7 cellular contexts compared by ENCODE assay signal in genomic region chr1:217089239-217090014, GRCh38.
A peak's percentile ranks its signal among the peaks of the same experiment; 100 is the strongest.
DNase-seq lines count a peak whose midpoint lies in the region; ATAC-seq and TF ChIP-seq lines count a peak whose summit lies in the region.

No MANE protein-coding gene starts in this region.

- H3K36me3 ChIP-seq in heart right ventricle = no peaks in the 10 kb centered on the region

- DNase-seq in LHCN-M2 (ENCODE audit: low read depth) (peak; percentile 45), SW480 (ENCODE audit: low spot score) (peak; percentile 17), heart right ventricle (peak; percentile 30 to 32), progenitor cell of endocrine pancreas (ENCODE audit: low spot score, unreplicated experiment) (peak; percentile 11), NCI-H128 (lab: John Stamatoyannopoulos, UW; ENCODE audit: unreplicated experiment) (no peak)
- DNase-seq in stimulated activated effector memory CD8-positive, alpha-beta T cell treated with anti-CD3 and anti-CD28 coated beads, Interleukin-12 subunit alpha, Interleukin-12 subunit beta, amount 100 ng/mL, for 72 hours (ENCODE audit: low spot score in 2 of 2) = no peak

- no peaks in the 10 kb centered on the region for H3K9me3 Mint-ChIP-seq in progenitor cell of endocrine pancreas (ENCODE audit: low read depth)
- no peaks in the 10 kb centered on the region for H3K9me3 Mint-ChIP-seq in stimulated activated effector memory CD8-positive, alpha-beta T cell treated with anti-CD3 and anti-CD28 coated beads, Interleukin-12 subunit alpha, Interleukin-12 subunit beta, amount 100 ng/mL, for 72 hours

- intact Hi-C loops in heart right ventricle (cut with DNase I) = loop anchor here in 3 of 10 donors (5.0 to 10.0 kb wide), 2 partner anchors 48 to 335 kb away; no protein-coding TSS in a partner anchor

- TF ChIP-seq CTCF in heart right ventricle (IDR thresholded peaks at IDR 0.05) = no peak
- no peak for TF ChIP-seq CTCF in progenitor cell of endocrine pancreas (IDR thresholded peaks at IDR 0.05; ENCODE audit: unreplicated experiment)

- peak overlapping the region; percentile 72 for H3K4me3 Mint-ChIP-seq in progenitor cell of endocrine pancreas (ENCODE audit: low read depth)
- no peak overlapping the region for H3K4me3 Mint-ChIP-seq in stimulated activated effector memory CD8-positive, alpha-beta T cell treated with anti-CD3 and anti-CD28 coated beads, Interleukin-12 subunit alpha, Interleukin-12 subunit beta, amount 100 ng/mL, for 72 hours

- peak overlapping the region; percentile 33 to 66 (median 51) for H3K4me3 ChIP-seq in heart right ventricle

- peaks cover 14% of the 10 kb centered on the region for H3K4me1 Mint-ChIP-seq in progenitor cell of endocrine pancreas (ENCODE audit: low read depth)
- no peaks in the 10 kb centered on the region for H3K4me1 Mint-ChIP-seq in stimulated activated effector memory CD8-positive, alpha-beta T cell treated with anti-CD3 and anti-CD28 coated beads, Interleukin-12 subunit alpha, Interleukin-12 subunit beta, amount 100 ng/mL, for 72 hours

- 1% methylated on average over 40 of the region's 40 CpGs for WGBS in heart right ventricle, 2 donors

- H3K27me3 Mint-ChIP-seq in progenitor cell of endocrine pancreas = peaks cover 61% of the 10 kb centered on the region

- H3K9me3 ChIP-seq in heart right ventricle = no peaks in the 10 kb centered on the region

- H3K27ac ChIP-seq in heart right ventricle = peak overlapping the region; percentile 76 to 93 (median 90)

- H3K36me3 Mint-ChIP-seq in progenitor cell of endocrine pancreas (ENCODE audit: insufficient read depth) = no peaks in the 10 kb centered on the region
- no peaks in the 10 kb centered on the region for H3K36me3 Mint-ChIP-seq in stimulated activated effector memory CD8-positive, alpha-beta T cell treated with anti-CD3 and anti-CD28 coated beads, Interleukin-12 subunit alpha, Interleukin-12 subunit beta, amount 100 ng/mL, for 72 hours

- peaks cover 0 to 11% (median 3%) of the 10 kb centered on the region in 9 donors for H3K4me1 ChIP-seq in heart right ventricle

- peak; percentile 73 to 91 (median 84) for ATAC-seq in heart right ventricle
- ATAC-seq in HG03025 (IDR thresholded peaks at IDR 0.05; ENCODE audit: low FRiP score, unreplicated experiment) = no peak
- no peak for ATAC-seq in stimulated activated effector memory CD8-positive, alpha-beta T cell treated with anti-CD3 and anti-CD28 coated beads, Interleukin-12 subunit alpha, Interleukin-12 subunit beta, amount 100 ng/mL, for 72 hours

- no peak overlapping the region for H3K27ac Mint-ChIP-seq in progenitor cell of endocrine pancreas
- H3K27ac Mint-ChIP-seq in stimulated activated effector memory CD8-positive, alpha-beta T cell treated with anti-CD3 and anti-CD28 coated beads, Interleukin-12 subunit alpha, Interleukin-12 subunit beta, amount 100 ng/mL, for 72 hours = no peak overlapping the region

- peaks cover 0 to 23% (median 3%) of the 10 kb centered on the region in 7 donors for H3K27me3 ChIP-seq in heart right ventricle

Comparison
In these comparisons a context has a peak if more than half of its experiments do, and no peak if none do; other contexts are left out.
1. DNase-seq: peak in LHCN-M2 (single experiment), SW480 (single experiment), heart right ventricle (2 of 2) and progenitor cell of endocrine pancreas (single experiment); none in stimulated activated effector memory CD8-positive, alpha-beta T cell treated with anti-CD3 and anti-CD28 coated beads, Interleukin-12 subunit alpha, Interleukin-12 subunit beta, amount 100 ng/mL, for 72 hours (0 of 2) and NCI-H128 (single experiment).
2. ATAC-seq: peak in heart right ventricle (8 of 8); none in HG03025 (single experiment) and stimulated activated effector memory CD8-positive, alpha-beta T cell treated with anti-CD3 and anti-CD28 coated beads, Interleukin-12 subunit alpha, Interleukin-12 subunit beta, amount 100 ng/mL, for 72 hours (single experiment).